ENCODE assay signal across 24 cellular contexts in genomic region chr12:50524621-50525020, GRCh38. TPM values are rescaled to one million over a fixed set of nuclear protein-coding genes. Genes with fewer than 3 reads are reported as not detected.
DNase-seq lines count a peak whose midpoint lies in the region; ATAC-seq lines count a peak whose summit lies in the region.
"Had no signal": no experiment of that assay in that cellular context is flagged by ENCODE, and none has a peak within 500 bp of the region (broad histone marks: within the 10 kb centered on the region; RNA-seq: fewer than 3 reads in every experiment).

No MANE protein-coding gene starts in this region.

- no peak overlapping the region for H3K4me3 Mint-ChIP-seq in activated CD4-positive, alpha-beta T cell treated with anti-CD3 and anti-CD28 coated beads, Interleukin-2, amount 10 ng/mL, durations not matched to agents 7 days and 5 days
- H3K4me3 Mint-ChIP-seq in dendritic cell treated with granulocyte-macrophage colony-stimulating factor and Interleukin-4, amounts not matched to agents 40 ng/mL and 50 ng/mL, for 4 days = no peak overlapping the region
- H3K4me3 Mint-ChIP-seq in stimulated activated effector memory CD8-positive, alpha-beta T cell treated with anti-CD3 and anti-CD28 coated beads, Interleukin-12 subunit alpha, Interleukin-12 subunit beta, amount 100 ng/mL, for 72 hours = no peak overlapping the region
- H3K4me3 Mint-ChIP-seq: activated T-cell treated with anti-CD3 and anti-CD28 coated beads, Interleukin-2, amount 50 U/mL, for 4 hours; endodermal cell; stimulated activated naive CD8-positive, alpha-beta T cell treated with anti-CD3 and anti-CD28 coated beads, Interleukin-15, amount 100 ng/mL, for 72 hours had no signal

- H3K4me1 Mint-ChIP-seq in activated CD4-positive, alpha-beta T cell treated with anti-CD3 and anti-CD28 coated beads, Interleukin-2, amount 10 ng/mL, durations not matched to agents 7 days and 5 days = peaks cover 75% of the 10 kb centered on the region
- H3K4me1 Mint-ChIP-seq in dendritic cell treated with granulocyte-macrophage colony-stimulating factor and Interleukin-4, amounts not matched to agents 40 ng/mL and 50 ng/mL, for 4 days (ENCODE audit: low read depth) = peaks cover 53% of the 10 kb centered on the region
- H3K4me1 Mint-ChIP-seq in stimulated activated effector memory CD8-positive, alpha-beta T cell treated with anti-CD3 and anti-CD28 coated beads, Interleukin-12 subunit alpha, Interleukin-12 subunit beta, amount 100 ng/mL, for 72 hours = peaks cover 27% of the 10 kb centered on the region

- DNase-seq in activated CD4-positive, alpha-beta T cell treated with anti-CD3 and anti-CD28 coated beads, Interleukin-2, amount 10 ng/mL, durations not matched to agents 7 days and 5 days = no peak
- DNase-seq in activated CD4-positive, alpha-beta T cell treated with anti-CD3 and anti-CD28 coated beads, Interleukin-2, amount 50 U/mL, for 4 hours = no peak
- peak; percentile 39 for DNase-seq in MV-4-11 (lab: John Stamatoyannopoulos, UW)
- no peak for DNase-seq in stimulated activated effector memory CD8-positive, alpha-beta T cell treated with anti-CD3 and anti-CD28 coated beads, Interleukin-12 subunit alpha, Interleukin-12 subunit beta, amount 100 ng/mL, for 72 hours (ENCODE audit: low spot score in 2 of 2)
- DNase-seq in activated CD4-positive, CD25-positive, alpha-beta regulatory T cell (lab: John Stamatoyannopoulos, UW) = no peak
- no peak for DNase-seq in stimulated activated CD8-positive, alpha-beta memory T cell treated with anti-CD3 and anti-CD28 coated beads, Interleukin-4, amount 100 ng/mL, for 48 hours
- DNase-seq: activated naive CD4-positive, alpha-beta T cell treated with anti-CD3 and anti-CD28 coated beads, Interleukin-2, amount 50 U/mL, for 16 hours; activated T-cell treated with anti-CD3 and anti-CD28 coated beads, Interleukin-2, amount 50 U/mL, for 4 hours; AML-193; DMS153; foreskin keratinocyte; HCEC 1CT; heart right ventricle; NCI-H2029; NCI-H69; SJCRH30; stimulated activated CD4-positive, alpha-beta T cell treated with anti-CD3 and anti-CD28 coated beads, Interleukin-4, amount 100 ng/mL, for 4 hours; stimulated activated naive CD8-positive, alpha-beta T cell treated with anti-CD3 and anti-CD28 coated beads, Interleukin-15, amount 100 ng/mL, for 72 hours had no signal

- intact Hi-C loops in dendritic cell treated with granulocyte-macrophage colony-stimulating factor and Interleukin-4, amounts not matched to agents 40 ng/mL and 50 ng/mL, for 4 days (cut with micrococcal nuclease) = no loop called here

- H3K27ac Mint-ChIP-seq in activated CD4-positive, alpha-beta T cell treated with anti-CD3 and anti-CD28 coated beads, Interleukin-2, amount 10 ng/mL, durations not matched to agents 7 days and 5 days = peak overlapping the region; percentile 27
- H3K27ac Mint-ChIP-seq in dendritic cell treated with granulocyte-macrophage colony-stimulating factor and Interleukin-4, amounts not matched to agents 40 ng/mL and 50 ng/mL, for 4 days = peak overlapping the region; percentile 80
- peak overlapping the region; percentile 19 for H3K27ac Mint-ChIP-seq in stimulated activated effector memory CD8-positive, alpha-beta T cell treated with anti-CD3 and anti-CD28 coated beads, Interleukin-12 subunit alpha, Interleukin-12 subunit beta, amount 100 ng/mL, for 72 hours
- H3K27ac Mint-ChIP-seq: endodermal cell, progenitor cell of endocrine pancreas had no signal

- ATAC-seq in stimulated activated effector memory CD8-positive, alpha-beta T cell treated with anti-CD3 and anti-CD28 coated beads, Interleukin-12 subunit alpha, Interleukin-12 subunit beta, amount 100 ng/mL, for 72 hours = no peak
- ATAC-seq in GM21381 (IDR thresholded peaks at IDR 0.05; ENCODE audit: unreplicated experiment) = no peak
- ATAC-seq: activated T-cell treated with anti-CD3 and anti-CD28 coated beads, Interleukin-2, amount 50 U/mL, for 4 hours; foreskin keratinocyte; heart right ventricle; sciatic nerve; stimulated activated naive CD8-positive, alpha-beta T cell treated with anti-CD3 and anti-CD28 coated beads, Interleukin-15, amount 100 ng/mL, for 72 hours had no signal

- peaks cover 4% of the 10 kb centered on the region for H3K9me3 Mint-ChIP-seq in activated CD4-positive, alpha-beta T cell treated with anti-CD3 and anti-CD28 coated beads, Interleukin-2, amount 10 ng/mL, durations not matched to agents 7 days and 5 days
- peaks cover 6% of the 10 kb centered on the region for H3K9me3 Mint-ChIP-seq in dendritic cell treated with granulocyte-macrophage colony-stimulating factor and Interleukin-4, amounts not matched to agents 40 ng/mL and 50 ng/mL, for 4 days
- H3K9me3 Mint-ChIP-seq in stimulated activated effector memory CD8-positive, alpha-beta T cell treated with anti-CD3 and anti-CD28 coated beads, Interleukin-12 subunit alpha, Interleukin-12 subunit beta, amount 100 ng/mL, for 72 hours = no peaks in the 10 kb centered on the region
- H3K9me3 Mint-ChIP-seq: activated T-cell treated with anti-CD3 and anti-CD28 coated beads, Interleukin-2, amount 50 U/mL, for 4 hours; endodermal cell; IgD-negative memory B cell; stimulated activated naive CD8-positive, alpha-beta T cell treated with anti-CD3 and anti-CD28 coated beads, Interleukin-15, amount 100 ng/mL, for 72 hours had no signal

- POLR2A ChIA-PET in activated CD4-positive, alpha-beta T cell treated with anti-CD3 and anti-CD28 coated beads, Interleukin-2, amount 10 ng/mL, durations not matched to agents 7 days and 5 days (lab: Charles Lee) = no interaction called here

- CTCF ChIA-PET in activated CD4-positive, alpha-beta T cell treated with anti-CD3 and anti-CD28 coated beads, Interleukin-2, amount 10 ng/mL, durations not matched to agents 7 days and 5 days (lab: Charles Lee) = interaction anchor here (0.7 to 2.4 kb wide), 5 partner anchors 8 to 1278 kb away, joined by 3 to 8 read pairs (median 3); no protein-coding TSS in a partner anchor

- peaks cover 47% of the 10 kb centered on the region for H3K36me3 Mint-ChIP-seq in activated CD4-positive, alpha-beta T cell treated with anti-CD3 and anti-CD28 coated beads, Interleukin-2, amount 10 ng/mL, durations not matched to agents 7 days and 5 days (ENCODE audit: low read depth)
- peaks cover 71% of the 10 kb centered on the region for H3K36me3 Mint-ChIP-seq in dendritic cell treated with granulocyte-macrophage colony-stimulating factor and Interleukin-4, amounts not matched to agents 40 ng/mL and 50 ng/mL, for 4 days (ENCODE audit: low read depth)
- H3K36me3 Mint-ChIP-seq in stimulated activated effector memory CD8-positive, alpha-beta T cell treated with anti-CD3 and anti-CD28 coated beads, Interleukin-12 subunit alpha, Interleukin-12 subunit beta, amount 100 ng/mL, for 72 hours = no peaks in the 10 kb centered on the region

- H3K27me3 Mint-ChIP-seq in activated CD4-positive, alpha-beta T cell treated with anti-CD3 and anti-CD28 coated beads, Interleukin-2, amount 10 ng/mL, durations not matched to agents 7 days and 5 days = no peaks in the 10 kb centered on the region
- no peaks in the 10 kb centered on the region for H3K27me3 Mint-ChIP-seq in dendritic cell treated with granulocyte-macrophage colony-stimulating factor and Interleukin-4, amounts not matched to agents 40 ng/mL and 50 ng/mL, for 4 days
- H3K27me3 Mint-ChIP-seq: IgD-negative memory B cell; progenitor cell of endocrine pancreas; stimulated activated naive CD8-positive, alpha-beta T cell treated with anti-CD3 and anti-CD28 coated beads, Interleukin-15, amount 100 ng/mL, for 72 hours had no signal

RNA-seq across cellular contexts. Expression of gene DIP2B, which starts 19.8 kb away (rescaled TPM):
- total RNA-seq in activated CD4-positive, alpha-beta T cell treated with anti-CD3 and anti-CD28 coated beads, Interleukin-2, amount 10 ng/mL, durations not matched to agents 7 days and 5 days = 10 to 100 TPM; 28.9 to 30.4 TPM

Comparison
In these comparisons a context has a peak if more than half of its experiments do, and no peak if none do; other contexts are left out.
1. H3K27ac Mint-ChIP-seq: peak in every context shown above with its lines; median percentile 80 in dendritic cell treated with granulocyte-macrophage colony-stimulating factor and Interleukin-4, amounts not matched to agents 40 ng/mL and 50 ng/mL, for 4 days; 27 in activated CD4-positive, alpha-beta T cell treated with anti-CD3 and anti-CD28 coated beads, Interleukin-2, amount 10 ng/mL, durations not matched to agents 7 days and 5 days; 19 in stimulated activated effector memory CD8-positive, alpha-beta T cell treated with anti-CD3 and anti-CD28 coated beads, Interleukin-12 subunit alpha, Interleukin-12 subunit beta, amount 100 ng/mL, for 72 hours.